ENCODE assay signal across 9 cellular contexts in genomic region chr19:35977446-35978222, GRCh38. TPM values are rescaled to one million over a fixed set of nuclear protein-coding genes. Genes with fewer than 3 reads are reported as not detected.
DNase-seq lines count a peak whose midpoint lies in the region; ATAC-seq, FAIRE-seq and TF ChIP-seq lines count a peak whose summit lies in the region.
"Had no signal": no experiment of that assay in that cellular context is flagged by ENCODE, and none has a peak within 500 bp of the region (broad histone marks: within the 10 kb centered on the region; RNA-seq: fewer than 3 reads in every experiment).

No MANE protein-coding gene starts in this region.

- H3K36me3 ChIP-seq in WERI-Rb-1: no peaks in the 10 kb centered on the region
- no peaks in the 10 kb centered on the region for H3K36me3 ChIP-seq in naive thymus-derived CD4-positive, alpha-beta T cell (ENCODE audit: control insufficient read depth in 2 of 3, insufficient read depth in 3 of 3, low read length in 3 of 3)
- H3K36me3 ChIP-seq: HAP-1 had no signal

- no peak overlapping the region for H3K4me3 ChIP-seq in WERI-Rb-1 (ENCODE audit: low read depth, low read length)
- H3K4me3 ChIP-seq in naive thymus-derived CD4-positive, alpha-beta T cell (ENCODE audit: low read length): no peak overlapping the region
- H3K4me3 ChIP-seq: HAP-1 had no signal

- intact Hi-C loops in naive thymus-derived CD4-positive, alpha-beta T cell (cut with micrococcal nuclease): no loop called here
- intact Hi-C loops in Right ventricle myocardium superior (cut with DNase I): no loop called here

- TF ChIP-seq CTCF in WERI-Rb-1 (IDR thresholded peaks at IDR 0.05; ENCODE audit: low read depth, low read length): peak; percentile 90

- no peaks in the 10 kb centered on the region for H3K4me1 ChIP-seq in naive thymus-derived CD4-positive, alpha-beta T cell (ENCODE audit: control insufficient read depth in 2 of 2, insufficient read depth in 2 of 2, low read length in 2 of 2)
- H3K4me1 ChIP-seq: HAP-1 had no signal

- no peaks in the 10 kb centered on the region for H3K4me1 Mint-ChIP-seq in naive thymus-derived CD4-positive, alpha-beta T cell

- CTCF ChIA-PET in naive thymus-derived CD4-positive, alpha-beta T cell (lab: Charles Lee): no interaction called here

- H3K9me3 Mint-ChIP-seq in naive thymus-derived CD4-positive, alpha-beta T cell: peaks cover 0 to 4% (median 0%) of the 10 kb centered on the region in 11 donors

- peak; percentile 58 for ATAC-seq in naive thymus-derived CD4-positive, alpha-beta T cell
- no peak for ATAC-seq in GM21723 (IDR thresholded peaks at IDR 0.05; ENCODE audit: unreplicated experiment)
- no peak for ATAC-seq in Right ventricle myocardium superior (ENCODE audit: poor library complexity)

- peak overlapping the region; percentile 32; the same call in 1 of the 2 replicates for H3K27ac ChIP-seq in WERI-Rb-1
- H3K27ac ChIP-seq in naive thymus-derived CD4-positive, alpha-beta T cell (ENCODE audit: low read depth, low read length): no peak overlapping the region

- H3K9me3 ChIP-seq in WERI-Rb-1 (ENCODE audit: severe bottlenecking): no peaks in the 10 kb centered on the region
- no peaks in the 10 kb centered on the region for H3K9me3 ChIP-seq in naive thymus-derived CD4-positive, alpha-beta T cell (ENCODE audit: control insufficient read depth in 2 of 3, low read length in 3 of 3)
- H3K9me3 ChIP-seq: HAP-1 had no signal

- DNase-seq in NCI-H510A (lab: John Stamatoyannopoulos, UW): peak; percentile 12
- DNase-seq in NCI-H510A treated with DMSO at 0.1 percent for 48 hours (lab: John Stamatoyannopoulos, UW): no peak
- peak; percentile 81 for DNase-seq in KBM-7
- DNase-seq in WERI-Rb-1: peak; percentile 96
- no peak for DNase-seq in naive thymus-derived CD4-positive, alpha-beta T cell
- no peak for DNase-seq in HTR-8/SVneo (ENCODE audit: insufficient read length, low spot score)
- DNase-seq in Right ventricle myocardium superior: no peak

- FAIRE-seq in HTR-8/SVneo (lab: Jason Lieb, UNC): no peak

- peaks cover 0 to 4% (median 0%) of the 10 kb centered on the region in 5 donors for H3K36me3 Mint-ChIP-seq in naive thymus-derived CD4-positive, alpha-beta T cell

- no peak overlapping the region for H3K4me3 Mint-ChIP-seq in naive thymus-derived CD4-positive, alpha-beta T cell

- H3K27ac Mint-ChIP-seq in naive thymus-derived CD4-positive, alpha-beta T cell: no peak overlapping the region

- H3K27me3 Mint-ChIP-seq in naive thymus-derived CD4-positive, alpha-beta T cell: peaks cover 8 to 36% (median 25%) of the 10 kb centered on the region in 5 donors

- no peaks in the 10 kb centered on the region for H3K27me3 ChIP-seq in WERI-Rb-1 (ENCODE audit: insufficient read depth, low read depth, severe bottlenecking)
- H3K27me3 ChIP-seq in naive thymus-derived CD4-positive, alpha-beta T cell (ENCODE audit: control insufficient read depth in 2 of 2, insufficient read depth in 2 of 2, low read length in 2 of 2): peaks cover 0 to 3% of the 10 kb centered on the region in 2 donors

- POLR2A ChIA-PET in naive thymus-derived CD4-positive, alpha-beta T cell (lab: Charles Lee): no interaction called here

- in situ Hi-C loops in KBM-7 (cut with MboI; ENCODE audit: low pct_unique_long_range_greater_than_20kb, low sequenced_read_pairs): no loop called here

RNA-seq across cellular contexts. Expression of gene SDHAF1, which starts 17.4 kb away (rescaled TPM):
- total RNA-seq in naive thymus-derived CD4-positive, alpha-beta T cell: 10 to 100 TPM in 3 of 5 experiments, 1 to 10 TPM in 2; 7.8 to 26.1 (median 17.8) TPM
- polyA plus RNA-seq in naive thymus-derived CD4-positive, alpha-beta T cell: 10 to 100 TPM; 29.9 to 58.1 TPM
- total RNA-seq in Right ventricle myocardium superior: 10.2 TPM

RNA-seq across cellular contexts. Expression of gene SYNE4, which starts 31.0 kb away (rescaled TPM):
- total RNA-seq in naive thymus-derived CD4-positive, alpha-beta T cell: 1 to 10 TPM; 1.7 to 5.4 (median 3.8) TPM
- polyA plus RNA-seq in naive thymus-derived CD4-positive, alpha-beta T cell: under 1 TPM in 1 of 2 donors, not detected in 1; 0.14 TPM
- total RNA-seq in Right ventricle myocardium superior: 0.30 TPM

RNA-seq across cellular contexts. Expression of gene ALKBH6, which starts 36.4 kb away (rescaled TPM):
- 10 to 100 TPM; 32.6 to 60.6 (median 49.3) TPM for total RNA-seq in naive thymus-derived CD4-positive, alpha-beta T cell
- polyA plus RNA-seq in naive thymus-derived CD4-positive, alpha-beta T cell: 10 to 100 TPM; 19.1 to 34.1 TPM
- 9.4 TPM for total RNA-seq in Right ventricle myocardium superior

RNA-seq across cellular contexts. Expression of gene LRFN3, which starts 41.5 kb away (rescaled TPM):
- 10 to 100 TPM in 3 of 5 experiments, 1 to 10 TPM in 2; 5.7 to 14.9 (median 11.6) TPM for total RNA-seq in naive thymus-derived CD4-positive, alpha-beta T cell
- 1 to 10 TPM; 1.2 to 2.4 TPM for polyA plus RNA-seq in naive thymus-derived CD4-positive, alpha-beta T cell
- 6.1 TPM for total RNA-seq in Right ventricle myocardium superior

RNA-seq across cellular contexts. Expression of gene CLIP3, which starts 55.0 kb away (rescaled TPM):
- total RNA-seq in naive thymus-derived CD4-positive, alpha-beta T cell: 1 to 10 TPM; 1.1 to 4.0 (median 3.0) TPM
- polyA plus RNA-seq in naive thymus-derived CD4-positive, alpha-beta T cell: 1 to 10 TPM; 3.1 to 5.2 TPM
- total RNA-seq in Right ventricle myocardium superior: 4.1 TPM

Comparison
In these comparisons a context has a peak if more than half of its experiments do, and no peak if none do; other contexts are left out.
1. DNase-seq: peak in NCI-H510A (single experiment), KBM-7 (single experiment) and WERI-Rb-1 (single experiment); none in NCI-H510A treated with DMSO at 0.1 percent for 48 hours (single experiment), naive thymus-derived CD4-positive, alpha-beta T cell (0 of 9), HTR-8/SVneo (single experiment) and Right ventricle myocardium superior (single experiment).